ENCODE assay signal across 1 cellular context in the genomic region with DNA sequence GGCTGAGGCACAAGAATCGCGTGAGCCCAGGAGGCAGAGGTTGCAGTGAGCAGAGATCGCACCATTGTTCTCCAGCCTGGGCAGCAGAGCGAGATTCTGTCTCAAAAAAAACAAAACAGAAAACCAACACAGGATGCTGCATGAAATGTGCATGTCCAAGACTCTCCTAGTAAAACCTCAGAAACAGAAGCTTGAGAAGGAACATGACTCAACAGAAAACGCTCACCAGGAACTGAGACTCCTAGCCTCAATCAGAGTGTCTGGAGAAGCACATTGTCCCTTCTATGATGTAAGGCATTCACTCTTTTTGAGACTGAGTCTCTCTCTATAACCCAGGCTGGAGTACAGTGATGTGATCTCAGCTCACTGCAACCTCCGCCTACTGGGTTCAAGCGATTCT.
TF ChIP-seq lines count a peak whose summit lies in the region.

No MANE protein-coding gene starts in this region.

TF ChIP-seq in GM23338, 12 proteins besides CTCF, POLR2A, EP300 and RAD21 (continued from another document):
- no peak for TF ChIP-seq ZNF114 (CRISPR knock-in tag; IDR thresholded peaks at IDR 0.05)
- TF ChIP-seq EZH2 (IDR thresholded peaks at IDR 0.05; ENCODE audit: low read depth, unreplicated experiment), result no peak
- TF ChIP-seq ZNF331 (CRISPR knock-in tag; IDR thresholded peaks at IDR 0.05; ENCODE audit: low read depth), result no peak
- no peak for TF ChIP-seq CREB1 (CRISPR knock-in tag; IDR thresholded peaks at IDR 0.05; ENCODE audit: low read depth)
- TF ChIP-seq, protein P1, sequence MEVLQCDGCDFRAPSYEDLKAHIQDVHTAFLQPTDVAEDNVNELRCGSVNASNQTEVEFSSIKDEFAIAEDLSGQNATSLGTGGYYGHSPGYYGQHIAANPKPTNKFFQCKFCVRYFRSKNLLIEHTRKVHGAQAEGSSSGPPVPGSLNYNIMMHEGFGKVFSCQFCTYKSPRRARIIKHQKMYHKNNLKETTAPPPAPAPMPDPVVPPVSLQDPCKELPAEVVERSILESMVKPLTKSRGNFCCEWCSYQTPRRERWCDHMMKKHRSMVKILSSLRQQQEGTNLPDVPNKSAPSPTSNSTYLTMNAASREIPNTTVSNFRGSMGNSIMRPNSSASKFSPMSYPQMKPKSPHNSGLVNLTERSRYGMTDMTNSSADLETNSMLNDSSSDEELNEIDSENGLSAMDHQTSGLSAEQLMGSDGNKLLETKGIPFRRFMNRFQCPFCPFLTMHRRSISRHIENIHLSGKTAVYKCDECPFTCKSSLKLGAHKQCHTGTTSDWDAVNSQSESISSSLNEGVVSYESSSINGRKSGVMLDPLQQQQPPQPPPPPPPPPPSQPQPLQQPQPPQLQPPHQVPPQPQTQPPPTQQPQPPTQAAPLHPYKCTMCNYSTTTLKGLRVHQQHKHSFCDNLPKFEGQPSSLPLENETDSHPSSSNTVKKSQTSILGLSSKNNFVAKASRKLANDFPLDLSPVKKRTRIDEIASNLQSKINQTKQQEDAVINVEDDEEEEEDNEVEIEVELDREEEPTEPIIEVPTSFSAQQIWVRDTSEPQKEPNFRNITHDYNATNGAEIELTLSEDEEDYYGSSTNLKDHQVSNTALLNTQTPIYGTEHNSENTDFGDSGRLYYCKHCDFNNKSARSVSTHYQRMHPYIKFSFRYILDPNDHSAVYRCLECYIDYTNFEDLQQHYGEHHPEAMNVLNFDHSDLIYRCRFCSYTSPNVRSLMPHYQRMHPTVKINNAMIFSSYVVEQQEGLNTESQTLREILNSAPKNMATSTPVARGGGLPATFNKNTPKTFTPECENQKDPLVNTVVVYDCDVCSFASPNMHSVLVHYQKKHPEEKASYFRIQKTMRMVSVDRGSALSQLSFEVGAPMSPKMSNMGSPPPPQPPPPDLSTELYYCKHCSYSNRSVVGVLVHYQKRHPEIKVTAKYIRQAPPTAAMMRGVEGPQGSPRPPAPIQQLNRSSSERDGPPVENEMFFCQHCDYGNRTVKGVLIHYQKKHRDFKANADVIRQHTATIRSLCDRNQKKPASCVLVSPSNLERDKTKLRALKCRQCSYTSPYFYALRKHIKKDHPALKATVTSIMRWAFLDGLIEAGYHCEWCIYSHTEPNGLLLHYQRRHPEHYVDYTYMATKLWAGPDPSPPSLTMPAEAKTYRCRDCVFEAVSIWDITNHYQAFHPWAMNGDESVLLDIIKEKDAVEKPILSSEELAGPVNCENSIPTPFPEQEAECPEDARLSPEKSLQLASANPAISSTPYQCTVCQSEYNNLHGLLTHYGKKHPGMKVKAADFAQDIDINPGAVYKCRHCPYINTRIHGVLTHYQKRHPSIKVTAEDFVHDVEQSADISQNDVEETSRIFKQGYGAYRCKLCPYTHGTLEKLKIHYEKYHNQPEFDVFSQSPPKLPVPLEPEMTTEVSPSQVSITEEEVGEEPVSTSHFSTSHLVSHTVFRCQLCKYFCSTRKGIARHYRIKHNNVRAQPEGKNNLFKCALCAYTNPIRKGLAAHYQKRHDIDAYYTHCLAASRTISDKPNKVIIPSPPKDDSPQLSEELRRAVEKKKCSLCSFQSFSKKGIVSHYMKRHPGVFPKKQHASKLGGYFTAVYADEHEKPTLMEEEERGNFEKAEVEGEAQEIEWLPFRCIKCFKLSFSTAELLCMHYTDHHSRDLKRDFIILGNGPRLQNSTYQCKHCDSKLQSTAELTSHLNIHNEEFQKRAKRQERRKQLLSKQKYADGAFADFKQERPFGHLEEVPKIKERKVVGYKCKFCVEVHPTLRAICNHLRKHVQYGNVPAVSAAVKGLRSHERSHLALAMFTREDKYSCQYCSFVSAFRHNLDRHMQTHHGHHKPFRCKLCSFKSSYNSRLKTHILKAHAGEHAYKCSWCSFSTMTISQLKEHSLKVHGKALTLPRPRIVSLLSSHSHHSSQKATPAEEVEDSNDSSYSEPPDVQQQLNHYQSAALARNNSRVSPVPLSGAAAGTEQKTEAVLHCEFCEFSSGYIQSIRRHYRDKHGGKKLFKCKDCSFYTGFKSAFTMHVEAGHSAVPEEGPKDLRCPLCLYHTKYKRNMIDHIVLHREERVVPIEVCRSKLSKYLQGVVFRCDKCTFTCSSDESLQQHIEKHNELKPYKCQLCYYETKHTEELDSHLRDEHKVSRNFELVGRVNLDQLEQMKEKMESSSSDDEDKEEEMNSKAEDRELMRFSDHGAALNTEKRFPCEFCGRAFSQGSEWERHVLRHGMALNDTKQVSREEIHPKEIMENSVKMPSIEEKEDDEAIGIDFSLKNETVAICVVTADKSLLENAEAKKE (CRISPR knock-in tag; IDR thresholded peaks at IDR 0.05), result no peak
